ENCODE assay signal across 1 cellular context in genomic region chr9:104779946-104780539, GRCh38.
TF ChIP-seq lines count a peak whose summit lies in the region.

No MANE protein-coding gene starts in this region.

TF ChIP-seq in HepG2, 621 proteins besides CTCF, POLR2A, EP300 and RAD21:
- TF ChIP-seq ELF4 (CRISPR knock-in tag; IDR thresholded peaks at IDR 0.05; ENCODE audit: borderline replicate concordance) (no peak), ZKSCAN8 (CRISPR knock-in tag; IDR thresholded peaks at IDR 0.05; ENCODE audit: borderline replicate concordance) (no peak), AGO2 (optimal IDR thresholded peaks at IDR 0.05; ENCODE audit: low read depth, low read length) (peak; percentile 31), PPARG (CRISPR knock-in tag; conservative IDR thresholded peaks at IDR 0.05) (no peak), BRD4 (CRISPR knock-in tag; IDR thresholded peaks at IDR 0.05) (no peak)
TF ChIP-seq in HepG2: peak in this region for 1.
